9 cellular contexts compared by ENCODE assay signal in the genomic region with DNA sequence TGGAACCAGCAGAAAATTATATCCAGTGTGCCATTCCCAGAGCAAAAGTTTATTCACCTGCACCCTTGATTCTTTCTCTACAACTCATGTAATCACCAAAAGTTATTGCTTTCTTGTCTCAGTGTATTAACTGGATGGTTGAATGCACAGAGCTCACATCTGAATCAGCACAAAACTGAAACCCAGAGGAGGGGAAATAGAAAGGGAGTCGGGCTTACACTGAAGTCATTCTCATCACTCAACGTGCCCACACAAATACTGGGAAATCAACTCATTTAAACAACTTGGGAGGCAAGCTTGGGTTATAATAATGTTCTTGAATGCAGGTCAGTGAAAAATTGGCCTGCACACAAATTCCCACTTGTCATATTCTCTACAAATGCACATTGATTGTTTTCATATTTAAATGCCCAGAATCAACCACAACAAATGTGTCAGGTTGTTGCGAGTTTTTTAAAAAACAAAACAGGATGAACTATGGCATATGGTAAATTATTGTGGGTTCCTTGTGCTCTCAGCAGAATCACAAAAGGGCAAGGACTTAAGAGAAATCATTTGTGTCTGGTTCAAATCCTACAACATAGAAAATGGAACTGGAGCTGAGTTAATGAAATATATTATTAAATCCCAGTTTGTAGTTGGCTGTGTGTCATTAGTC.
DNase-seq lines count a peak whose midpoint lies in the region; ATAC-seq and TF ChIP-seq lines count a peak whose summit lies in the region.
"Had no signal": no experiment of that assay in that cellular context is flagged by ENCODE, and none has a peak within 500 bp of the region (broad histone marks: within the 10 kb centered on the region; RNA-seq: fewer than 3 reads in every experiment).

No MANE protein-coding gene starts in this region.

- intact Hi-C loops in posterior vena cava (cut with DNase I) = no loop called here

- H3K4me3 ChIP-seq in GM12865 (ENCODE audit: low read depth, low read length) (no peak overlapping the region), coronary artery (no peak overlapping the region)

- TF ChIP-seq CTCF in GM12865 (IDR thresholded peaks at IDR 0.05; ENCODE audit: insufficient read depth, low read depth, low read length, missing control alignments) (no peak), coronary artery (IDR thresholded peaks at IDR 0.05) (no peak)

- H3K27ac ChIP-seq in coronary artery = no peak overlapping the region

- DNase-seq in GM12865 (ENCODE audit: low read depth) = peak; percentile 72
- no peak for DNase-seq in NCI-H1417 treated with DMSO at 0.1 percent for 48 hours (lab: John Stamatoyannopoulos, UW)
- no peak for DNase-seq in coronary artery (ENCODE audit: low spot score)
- DNase-seq in posterior vena cava (ENCODE audit: low spot score) = no peak
- no peak for DNase-seq in NCI-H774 (lab: John Stamatoyannopoulos, UW)
- DNase-seq: NCI-H187 treated with DMSO at 0.1 percent for 48 hours had no signal

- ATAC-seq in GM19351 (IDR thresholded peaks at IDR 0.05; ENCODE audit: unreplicated experiment) = peak; percentile 99
- ATAC-seq in HG02763 (IDR thresholded peaks at IDR 0.05; ENCODE audit: unreplicated experiment) = peak; percentile 90
- ATAC-seq in HG03469 (IDR thresholded peaks at IDR 0.05; ENCODE audit: unreplicated experiment) = peak; percentile 98
